ENCODE assay signal across 16 cellular contexts in the genomic region with DNA sequence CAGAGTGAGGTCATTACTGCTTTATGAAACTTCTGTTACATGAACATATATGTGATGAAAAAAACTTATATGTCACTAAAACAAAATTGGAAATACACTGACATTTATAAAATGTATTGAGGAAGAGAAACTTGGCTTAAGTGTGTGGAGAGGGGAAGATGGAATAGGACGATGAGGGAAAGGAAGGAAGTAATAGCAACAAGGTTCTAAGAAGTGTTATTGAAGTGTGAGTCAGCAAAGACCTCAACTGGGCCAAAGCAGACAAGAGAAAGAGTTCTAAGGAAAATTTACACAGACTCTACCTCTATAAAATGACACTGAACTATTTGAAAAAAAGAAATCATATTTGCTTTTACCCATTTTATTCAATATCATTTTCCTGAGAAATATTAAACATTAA. TPM values are rescaled to one million over a fixed set of nuclear protein-coding genes. Genes with fewer than 3 reads are reported as not detected.
A peak's percentile ranks its signal among the peaks of the same experiment; 100 is the strongest.
DNase-seq lines count a peak whose midpoint lies in the region; ATAC-seq and TF ChIP-seq lines count a peak whose summit lies in the region.
"Had no signal": no experiment of that assay in that cellular context is flagged by ENCODE, and none has a peak within 500 bp of the region (broad histone marks: within the 10 kb centered on the region; RNA-seq: fewer than 3 reads in every experiment).

No MANE protein-coding gene starts in this region.

- peaks cover 43% of the 10 kb centered on the region for H3K79me2 ChIP-seq in DND-41 (ENCODE audit: insufficient read depth, low read length)

- no peaks in the 10 kb centered on the region for H3K27me3 ChIP-seq in DND-41 (ENCODE audit: insufficient read depth, low read length, poor library complexity)
- no peaks in the 10 kb centered on the region for H3K27me3 ChIP-seq in CD8-positive, alpha-beta memory T cell (ENCODE audit: insufficient read depth, low read length, poor library complexity, severe bottlenecking)
- H3K27me3 ChIP-seq: hepatocyte had no signal

- H3K36me3 ChIP-seq in DND-41 (ENCODE audit: insufficient read depth, low read length): peaks cover 49% of the 10 kb centered on the region
- peaks cover 8% of the 10 kb centered on the region for H3K36me3 ChIP-seq in CD8-positive, alpha-beta memory T cell (ENCODE audit: insufficient read depth, low read length)

- no peaks in the 10 kb centered on the region for H3K27me3 Mint-ChIP-seq in activated naive CD8-positive, alpha-beta T cell treated with anti-CD3 and anti-CD28 coated beads, Interleukin-2, amount 50 U/mL, for 24 hours
- H3K27me3 Mint-ChIP-seq in naive B cell: no peaks in the 10 kb centered on the region
- no peaks in the 10 kb centered on the region for H3K27me3 Mint-ChIP-seq in CD8-positive, alpha-beta memory T cell

- H3K9me3 Mint-ChIP-seq in activated naive CD8-positive, alpha-beta T cell treated with anti-CD3 and anti-CD28 coated beads, Interleukin-2, amount 50 U/mL, for 24 hours: no peaks in the 10 kb centered on the region
- no peaks in the 10 kb centered on the region for H3K9me3 Mint-ChIP-seq in naive B cell
- no peaks in the 10 kb centered on the region for H3K9me3 Mint-ChIP-seq in CD8-positive, alpha-beta memory T cell

- DNase-seq in DND-41: no peak
- peak; percentile 86 for DNase-seq in MV-4-11 (lab: John Stamatoyannopoulos, UW)
- DNase-seq in activated naive CD8-positive, alpha-beta T cell treated with anti-CD3 and anti-CD28 coated beads, Interleukin-2, amount 50 U/mL, for 24 hours: no peak
- no peak for DNase-seq in naive B cell
- no peak for DNase-seq in foreskin melanocyte
- no peak for DNase-seq in CD8-positive, alpha-beta memory T cell
- DNase-seq: activated CD4-positive, alpha-beta T cell treated with anti-CD3 and anti-CD28 coated beads, Interleukin-2, amount 50 U/mL, for 1 hour; anterior cingulate cortex; Calu3; effector CD8-positive, alpha-beta T cell; NCI-H1694 treated with DMSO at 0.1 percent for 48 hours; stimulated activated CD4-positive, alpha-beta T cell treated with anti-CD3 and anti-CD28 coated beads, Interleukin-4, amount 100 ng/mL, for 24 hours had no signal

- H3K4me1 Mint-ChIP-seq in activated naive CD8-positive, alpha-beta T cell treated with anti-CD3 and anti-CD28 coated beads, Interleukin-2, amount 50 U/mL, for 24 hours: peaks cover 15% of the 10 kb centered on the region
- peaks cover 8 to 23% (median 17%) of the 10 kb centered on the region in 3 donors for H3K4me1 Mint-ChIP-seq in naive B cell
- peaks cover 23 to 35% (median 28%) of the 10 kb centered on the region in 3 donors for H3K4me1 Mint-ChIP-seq in CD8-positive, alpha-beta memory T cell

- peak overlapping the region; percentile 82 for H3K27ac Mint-ChIP-seq in activated naive CD8-positive, alpha-beta T cell treated with anti-CD3 and anti-CD28 coated beads, Interleukin-2, amount 50 U/mL, for 24 hours
- H3K27ac Mint-ChIP-seq in naive B cell: peak overlapping the region in 4 of 6 donors; percentile 5 to 87 (median 29)
- peak overlapping the region in 3 of 8 donors; percentile 6 to 75 (median 32) for H3K27ac Mint-ChIP-seq in CD8-positive, alpha-beta memory T cell

- H3K36me3 Mint-ChIP-seq in activated naive CD8-positive, alpha-beta T cell treated with anti-CD3 and anti-CD28 coated beads, Interleukin-2, amount 50 U/mL, for 24 hours (ENCODE audit: low read depth): peaks cover 18% of the 10 kb centered on the region
- peaks cover 16 to 18% of the 10 kb centered on the region in 2 donors for H3K36me3 Mint-ChIP-seq in naive B cell
- peaks cover 5 to 50% (median 5%) of the 10 kb centered on the region in 3 donors for H3K36me3 Mint-ChIP-seq in CD8-positive, alpha-beta memory T cell

- no peak overlapping the region for H3K4me2 ChIP-seq in DND-41 (ENCODE audit: insufficient read depth, low read length)
- H3K4me2 ChIP-seq: hepatocyte had no signal

- no peak for TF ChIP-seq CTCF in DND-41 (IDR thresholded peaks at IDR 0.05; ENCODE audit: borderline replicate concordance, extremely low read depth, low read length, poor library complexity, severe bottlenecking)

- H2AFZ ChIP-seq in DND-41 (ENCODE audit: low read depth, low read length): no peak overlapping the region
- H2AFZ ChIP-seq: hepatocyte had no signal

- no peaks in the 10 kb centered on the region for H4K20me1 ChIP-seq in DND-41 (ENCODE audit: insufficient read depth, low read length)

- H3K4me1 ChIP-seq in DND-41 (ENCODE audit: insufficient read depth, low read length): no peaks in the 10 kb centered on the region
- H3K4me1 ChIP-seq in CD8-positive, alpha-beta memory T cell (ENCODE audit: insufficient read depth, low read length): no peaks in the 10 kb centered on the region

- no peaks in the 10 kb centered on the region for H3K9me3 ChIP-seq in DND-41 (ENCODE audit: insufficient read depth, low read length, severe bottlenecking)
- no peaks in the 10 kb centered on the region for H3K9me3 ChIP-seq in CD8-positive, alpha-beta memory T cell (ENCODE audit: low read length)

- no peak overlapping the region for H3K27ac ChIP-seq in DND-41 (ENCODE audit: low read length)
- no peak overlapping the region for H3K27ac ChIP-seq in CD8-positive, alpha-beta memory T cell (ENCODE audit: low read depth, low read length)
- H3K27ac ChIP-seq: hepatocyte had no signal

- H3K4me3 ChIP-seq in DND-41 (ENCODE audit: low read depth in 1 of 2, low read length in 2 of 2): no peak overlapping the region
- H3K4me3 ChIP-seq in CD8-positive, alpha-beta memory T cell (ENCODE audit: low read length): no peak overlapping the region
- H3K4me3 ChIP-seq: hepatocyte, lung had no signal

- CTCF ChIA-PET in CD8-positive, alpha-beta memory T cell (lab: Charles Lee): no interaction called here

- no peak overlapping the region for H3K9ac ChIP-seq in DND-41 (ENCODE audit: low read depth, low read length)

- POLR2A ChIA-PET in CD8-positive, alpha-beta memory T cell (lab: Charles Lee): no interaction called here

- no peak overlapping the region for H3K4me3 Mint-ChIP-seq in activated naive CD8-positive, alpha-beta T cell treated with anti-CD3 and anti-CD28 coated beads, Interleukin-2, amount 50 U/mL, for 24 hours
- H3K4me3 Mint-ChIP-seq in naive B cell: no peak overlapping the region
- no peak overlapping the region for H3K4me3 Mint-ChIP-seq in CD8-positive, alpha-beta memory T cell

- ATAC-seq in DND-41 (ENCODE audit: insufficient read depth, low read depth) (peak; percentile 62; the same call in 2 of the 3 replicates), naive B cell (ENCODE audit: low read depth in 2 of 2) (no peak), HG02885 (IDR thresholded peaks at IDR 0.05; ENCODE audit: poor library complexity, unreplicated experiment) (no peak)
- ATAC-seq in activated naive CD8-positive, alpha-beta T cell treated with anti-CD3 and anti-CD28 coated beads, Interleukin-2, amount 50 U/mL, for 24 hours: no peak

RNA-seq across cellular contexts. Expression of gene SNX3, which starts 38.3 kb away (rescaled TPM):
- polyA plus RNA-seq in naive B cell (ENCODE audit: low read depth in 6 of 6): 100 to 1,000 TPM; 601 to 963 (median 659) TPM
- 10 to 100 TPM; 75.8 to 76.4 TPM for total RNA-seq in CD8-positive, alpha-beta memory T cell
- polyA plus RNA-seq in CD8-positive, alpha-beta memory T cell: 192 TPM

RNA-seq across cellular contexts. Expression of gene NR2E1, which starts 56.7 kb away (rescaled TPM):
- not detected for polyA plus RNA-seq in naive B cell (ENCODE audit: low read depth in 6 of 6)
- total RNA-seq in CD8-positive, alpha-beta memory T cell: not detected
- not detected for polyA plus RNA-seq in CD8-positive, alpha-beta memory T cell
- total RNA-seq: Calu3, hepatocyte, lung, pulmonary artery endothelial cell had no signal
- polyA plus RNA-seq: hepatocyte had no signal
